1 cellular context compared by ENCODE assay signal in genomic region chr10:46593307-46593706, GRCh38. TPM values are rescaled to one million over a fixed set of nuclear protein-coding genes. Genes with fewer than 3 reads are reported as not detected.
"Had no signal": no experiment of that assay in that cellular context is flagged by ENCODE, and none has a peak within 500 bp of the region (broad histone marks: within the 10 kb centered on the region; RNA-seq: fewer than 3 reads in every experiment).

No MANE protein-coding gene starts in this region.

RNA-seq across cellular contexts. Expression of gene GPRIN2, which starts 36.8 kb away (rescaled TPM):
- total RNA-seq: subcutaneous adipose tissue had no signal
